ENCODE assay signal across 1 cellular context in the genomic region with DNA sequence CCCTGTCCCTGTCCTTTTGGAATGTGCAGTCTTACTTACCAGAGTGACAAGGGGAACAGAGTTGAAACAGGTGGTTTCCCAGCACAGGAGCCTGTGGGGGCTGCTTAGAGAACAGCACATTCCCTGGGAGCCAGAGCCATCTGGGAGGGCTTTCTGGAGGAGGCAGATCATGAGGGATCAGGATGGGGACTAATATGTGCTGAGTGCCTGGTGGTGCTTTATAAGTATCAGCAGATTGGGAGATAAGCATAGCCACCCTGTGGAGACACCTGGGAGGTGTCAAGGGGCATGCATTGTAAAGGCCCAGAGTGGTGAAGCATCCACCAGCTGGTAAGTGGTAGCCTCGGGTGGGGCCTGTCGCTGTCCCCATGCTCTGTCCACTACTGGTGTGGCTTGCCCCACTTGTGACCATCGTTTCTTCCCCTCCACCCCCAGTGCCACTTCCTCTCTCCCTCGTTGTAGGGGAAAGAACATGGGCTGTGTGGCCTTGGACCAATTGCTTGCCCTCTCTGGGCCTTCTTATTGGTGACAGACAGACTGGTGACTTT.
TF ChIP-seq lines count a peak whose summit lies in the region.

No MANE protein-coding gene starts in this region.

TF ChIP-seq in GM12878, 131 proteins besides CTCF, POLR2A, EP300 and RAD21:
- TF ChIP-seq, protein P1, sequence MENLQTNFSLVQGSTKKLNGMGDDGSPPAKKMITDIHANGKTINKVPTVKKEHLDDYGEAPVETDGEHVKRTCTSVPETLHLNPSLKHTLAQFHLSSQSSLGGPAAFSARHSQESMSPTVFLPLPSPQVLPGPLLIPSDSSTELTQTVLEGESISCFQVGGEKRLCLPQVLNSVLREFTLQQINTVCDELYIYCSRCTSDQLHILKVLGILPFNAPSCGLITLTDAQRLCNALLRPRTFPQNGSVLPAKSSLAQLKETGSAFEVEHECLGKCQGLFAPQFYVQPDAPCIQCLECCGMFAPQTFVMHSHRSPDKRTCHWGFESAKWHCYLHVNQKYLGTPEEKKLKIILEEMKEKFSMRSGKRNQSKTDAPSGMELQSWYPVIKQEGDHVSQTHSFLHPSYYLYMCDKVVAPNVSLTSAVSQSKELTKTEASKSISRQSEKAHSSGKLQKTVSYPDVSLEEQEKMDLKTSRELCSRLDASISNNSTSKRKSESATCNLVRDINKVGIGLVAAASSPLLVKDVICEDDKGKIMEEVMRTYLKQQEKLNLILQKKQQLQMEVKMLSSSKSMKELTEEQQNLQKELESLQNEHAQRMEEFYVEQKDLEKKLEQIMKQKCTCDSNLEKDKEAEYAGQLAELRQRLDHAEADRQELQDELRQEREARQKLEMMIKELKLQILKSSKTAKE (IDR thresholded peaks at IDR 0.05; ENCODE audit: low read depth, poor library complexity, severe bottlenecking), result no peak
- TF ChIP-seq SP1 (IDR thresholded peaks at IDR 0.05; ENCODE audit: low read depth, low read length), result no peak
- TF ChIP-seq NFYA (IDR thresholded peaks at IDR 0.05; ENCODE audit: borderline replicate concordance, low read depth, low read length), result no peak
- TF ChIP-seq STAT1 (conservative IDR thresholded peaks at IDR 0.05), result no peak
- no peak for TF ChIP-seq TCF7 (IDR thresholded peaks at IDR 0.05; ENCODE audit: borderline replicate concordance)
- no peak for TF ChIP-seq RFX5 (IDR thresholded peaks at IDR 0.05; ENCODE audit: low read depth, low read length)
- no peak for TF ChIP-seq SIN3A (IDR thresholded peaks at IDR 0.05; ENCODE audit: low read depth, low read length)
- TF ChIP-seq RUNX3 (IDR thresholded peaks at IDR 0.05; ENCODE audit: low read length), result no peak
- no peak for TF ChIP-seq ZNF217 (IDR thresholded peaks at IDR 0.05)
- TF ChIP-seq BHLHE40 (IDR thresholded peaks at IDR 0.05; ENCODE audit: borderline replicate concordance in 1 of 2, low read depth in 2 of 2, low read length in 1 of 2), result no peak
- TF ChIP-seq NR2C1 (IDR thresholded peaks at IDR 0.05), result no peak
- TF ChIP-seq WRNIP1 (IDR thresholded peaks at IDR 0.05; ENCODE audit: borderline replicate concordance, low read depth, low read length), result no peak
- TF ChIP-seq ZBTB33 (IDR thresholded peaks at IDR 0.05), result no peak
- TF ChIP-seq PAX5 (IDR thresholded peaks at IDR 0.05; ENCODE audit: borderline replicate concordance, low read depth, low read length), result no peak
- TF ChIP-seq, protein P2, sequence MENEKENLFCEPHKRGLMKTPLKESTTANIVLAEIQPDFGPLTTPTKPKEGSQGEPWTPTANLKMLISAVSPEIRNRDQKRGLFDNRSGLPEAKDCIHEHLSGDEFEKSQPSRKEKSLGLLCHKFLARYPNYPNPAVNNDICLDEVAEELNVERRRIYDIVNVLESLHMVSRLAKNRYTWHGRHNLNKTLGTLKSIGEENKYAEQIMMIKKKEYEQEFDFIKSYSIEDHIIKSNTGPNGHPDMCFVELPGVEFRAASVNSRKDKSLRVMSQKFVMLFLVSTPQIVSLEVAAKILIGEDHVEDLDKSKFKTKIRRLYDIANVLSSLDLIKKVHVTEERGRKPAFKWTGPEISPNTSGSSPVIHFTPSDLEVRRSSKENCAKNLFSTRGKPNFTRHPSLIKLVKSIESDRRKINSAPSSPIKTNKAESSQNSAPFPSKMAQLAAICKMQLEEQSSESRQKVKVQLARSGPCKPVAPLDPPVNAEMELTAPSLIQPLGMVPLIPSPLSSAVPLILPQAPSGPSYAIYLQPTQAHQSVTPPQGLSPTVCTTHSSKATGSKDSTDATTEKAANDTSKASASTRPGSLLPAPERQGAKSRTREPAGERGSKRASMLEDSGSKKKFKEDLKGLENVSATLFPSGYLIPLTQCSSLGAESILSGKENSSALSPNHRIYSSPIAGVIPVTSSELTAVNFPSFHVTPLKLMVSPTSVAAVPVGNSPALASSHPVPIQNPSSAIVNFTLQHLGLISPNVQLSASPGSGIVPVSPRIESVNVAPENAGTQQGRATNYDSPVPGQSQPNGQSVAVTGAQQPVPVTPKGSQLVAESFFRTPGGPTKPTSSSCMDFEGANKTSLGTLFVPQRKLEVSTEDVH (IDR thresholded peaks at IDR 0.05; ENCODE audit: low read depth, partially characterized antibody), result no peak
- TF ChIP-seq CREM (IDR thresholded peaks at IDR 0.05; ENCODE audit: low read depth), result no peak
- no peak for TF ChIP-seq MXI1 (IDR thresholded peaks at IDR 0.05; ENCODE audit: low read depth, low read length)
